Comparison of ENCODE assay signal across 1 cellular context in genomic region chr14:23094666-23095195, GRCh38.
A peak's percentile ranks its signal among the peaks of the same experiment; 100 is the strongest.
TF ChIP-seq lines count a peak whose summit lies in the region.

TSS of gene ACIN1 (minus strand) at chr14:23095136. CDS start at chr14:23095112, 24 bp downstream.

TF ChIP-seq in HepG2, 621 proteins besides CTCF, POLR2A, EP300 and RAD21 (continued from another document and continues in another):
- TF ChIP-seq MYPOP (CRISPR knock-in tag; IDR thresholded peaks at IDR 0.05), result peak; percentile 89; the same call in 1 of the 2 replicates
- TF ChIP-seq ZNF280B (CRISPR knock-in tag; IDR thresholded peaks at IDR 0.05; ENCODE audit: borderline replicate concordance), result peak; percentile 98
- no peak for TF ChIP-seq CREM (IDR thresholded peaks at IDR 0.05)
- no peak for TF ChIP-seq CREM (CRISPR knock-in tag; IDR thresholded peaks at IDR 0.05)
- TF ChIP-seq DNMT3B (CRISPR knock-in tag; conservative IDR thresholded peaks at IDR 0.05), result no peak
- TF ChIP-seq KDM2A (CRISPR knock-in tag; IDR thresholded peaks at IDR 0.05; ENCODE audit: borderline replicate concordance, low read depth), result peak; percentile 97
- no peak for TF ChIP-seq ZNF558 (CRISPR knock-in tag; IDR thresholded peaks at IDR 0.05; ENCODE audit: borderline replicate concordance)
- no peak; the same call in none of the 2 replicates for TF ChIP-seq ZBTB7A (CRISPR knock-in tag; IDR thresholded peaks at IDR 0.05)
- TF ChIP-seq ZSCAN21 (CRISPR knock-in tag; IDR thresholded peaks at IDR 0.05; ENCODE audit: borderline replicate concordance), result peak; percentile 98
- no peak for TF ChIP-seq ZNF589 (CRISPR knock-in tag; conservative IDR thresholded peaks at IDR 0.05)
- no peak for TF ChIP-seq SMARCE1 (IDR thresholded peaks at IDR 0.05; ENCODE audit: borderline replicate concordance)
- 0 out of 2 replicates have a peak, but pooled peaks have one; percentile 70 for TF ChIP-seq ZNF674 (CRISPR knock-in tag; IDR thresholded peaks at IDR 0.05; ENCODE audit: low read depth)
- peak; percentile 98 for TF ChIP-seq SALL1 (CRISPR knock-in tag; IDR thresholded peaks at IDR 0.05)
- peak; percentile 97 for TF ChIP-seq KDM3A (CRISPR knock-in tag; IDR thresholded peaks at IDR 0.05; ENCODE audit: low read depth)
- peak; percentile 82 for TF ChIP-seq PRDM15 (CRISPR knock-in tag; IDR thresholded peaks at IDR 0.05)
- peak; percentile 98 for TF ChIP-seq ZNF225 (CRISPR knock-in tag; IDR thresholded peaks at IDR 0.05)
- TF ChIP-seq ZFYVE20 (CRISPR knock-in tag; IDR thresholded peaks at IDR 0.05; ENCODE audit: borderline replicate concordance, low read depth), result 0 out of 2 replicates have a peak, but pooled peaks have one; percentile 86
- TF ChIP-seq HMG20B (CRISPR knock-in tag; conservative IDR thresholded peaks at IDR 0.05), result no peak
- TF ChIP-seq ZFP1 (CRISPR knock-in tag; IDR thresholded peaks at IDR 0.05), result peak; percentile 55; the same call in 1 of the 2 replicates
- peak; percentile 84; the same call in 1 of the 2 replicates for TF ChIP-seq TSC22D2 (CRISPR knock-in tag; IDR thresholded peaks at IDR 0.05; ENCODE audit: borderline replicate concordance)
- TF ChIP-seq RBM39 (IDR thresholded peaks at IDR 0.05; ENCODE audit: low read depth, low read length, poor library complexity, severe bottlenecking), result peak; percentile 99
- peak; percentile 98 for TF ChIP-seq ZNF30 (CRISPR knock-in tag; IDR thresholded peaks at IDR 0.05)
- no peak for TF ChIP-seq SKIL (CRISPR knock-in tag; IDR thresholded peaks at IDR 0.05; ENCODE audit: borderline replicate concordance)
- TF ChIP-seq ZHX1 (CRISPR knock-in tag; IDR thresholded peaks at IDR 0.05; ENCODE audit: low read depth), result peak; percentile 99
- peak; percentile 59; the same call in 1 of the 2 replicates for TF ChIP-seq ZBED4 (CRISPR knock-in tag; IDR thresholded peaks at IDR 0.05; ENCODE audit: borderline replicate concordance)
- TF ChIP-seq GABPA (IDR thresholded peaks at IDR 0.05; ENCODE audit: low read depth, low read length), result no peak
- TF ChIP-seq GABPA (CRISPR knock-in tag; IDR thresholded peaks at IDR 0.05; ENCODE audit: low read depth), result no peak
- TF ChIP-seq ZNF280D (CRISPR knock-in tag; IDR thresholded peaks at IDR 0.05), result peak; percentile 95
- peak; percentile 100 for TF ChIP-seq MTF2 (CRISPR knock-in tag; IDR thresholded peaks at IDR 0.05; ENCODE audit: borderline replicate concordance)
- TF ChIP-seq UBTF (CRISPR knock-in tag; IDR thresholded peaks at IDR 0.05), result peak; percentile 99
- 0 out of 2 replicates have a peak, but pooled peaks have one; percentile 1 for TF ChIP-seq KDM1A (CRISPR knock-in tag; IDR thresholded peaks at IDR 0.05)
- peak; percentile 85; the same call in 1 of the 2 replicates for TF ChIP-seq HNRNPL (IDR thresholded peaks at IDR 0.05; ENCODE audit: low read depth, low read length)
- TF ChIP-seq THAP8 (CRISPR knock-in tag; IDR thresholded peaks at IDR 0.05; ENCODE audit: borderline replicate concordance), result 0 out of 2 replicates have a peak, but pooled peaks have one; percentile 23
- 0 out of 2 replicates have a peak, but pooled peaks have one; percentile 44 for TF ChIP-seq CEBPG (CRISPR knock-in tag; IDR thresholded peaks at IDR 0.05)
